In the genomic region with DNA sequence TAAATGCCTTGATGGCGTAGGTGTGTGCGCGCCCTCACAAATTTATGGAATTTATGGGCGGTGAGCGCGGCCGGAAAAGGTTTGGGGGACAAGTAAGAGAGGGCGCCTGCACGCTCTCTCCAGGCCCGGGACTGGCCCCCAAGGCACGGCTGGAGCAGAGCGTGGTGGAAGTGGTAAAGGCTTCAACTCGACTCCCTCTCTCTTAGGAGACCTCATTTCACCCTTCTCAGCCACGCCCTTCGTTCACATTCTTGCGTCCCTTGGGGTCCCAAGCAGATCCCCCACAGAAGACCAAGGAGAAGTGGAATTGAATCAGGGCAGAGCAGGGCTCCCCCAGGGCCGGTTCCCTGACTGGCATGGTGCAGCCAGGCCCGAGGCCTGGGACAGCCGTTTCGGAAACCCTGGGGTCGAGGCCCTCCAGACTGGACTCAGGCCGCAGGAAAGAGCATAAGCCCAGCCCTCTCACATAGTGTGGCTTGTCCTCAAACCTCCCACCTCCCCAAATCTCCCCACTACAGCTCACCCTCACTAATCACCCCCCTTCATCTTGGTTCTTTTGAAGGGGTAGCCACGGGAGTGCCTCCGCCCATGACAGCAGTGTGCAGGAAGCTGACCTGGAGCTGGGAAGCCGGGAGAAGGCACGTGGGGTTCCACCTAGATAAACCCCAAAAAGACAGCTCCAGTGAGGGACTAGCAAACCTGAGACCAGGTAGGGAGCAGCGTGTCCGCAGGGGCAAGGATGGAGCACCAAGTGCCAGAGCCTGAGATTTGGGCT, we compare ENCODE assay signal across 18 cellular contexts.
"Had no signal": no experiment of that assay in that cellular context is flagged by ENCODE, and none has a peak within 500 bp of the region (broad histone marks: within the 10 kb centered on the region; RNA-seq: fewer than 3 reads in every experiment).

No MANE protein-coding gene starts in this region.

- H3K9me3 ChIP-seq: colonic mucosa, esophagus squamous epithelium, pancreas, SK-N-SH, suprapubic skin had no signal

- DNase-seq: activated effector memory CD4-positive, alpha-beta T cell treated with Interleukin-2 at 50 U/mL for 16 hours; activated naive CD4-positive, alpha-beta T cell treated with anti-CD3 and anti-CD28 coated beads, Interleukin-2, amount 50 U/mL, for 16 hours; activated T-cell treated with anti-CD3 and anti-CD28 coated beads for 4 hours; colonic mucosa; esophagus squamous epithelium; glutamatergic neuron; hypothalamus; kidney glomerular epithelial cell; left ventricle myocardium superior; mesendoderm; SK-N-SH; T-helper 1 cell had no signal

- H3K9me3 Mint-ChIP-seq: neural crest cell; stimulated activated naive CD8-positive, alpha-beta T cell treated with anti-CD3 and anti-CD28 coated beads, Interleukin-15, Interleukin-2, amounts not matched to agents 100 ng/mL and 50 ng/mL, for 24 hours; type B pancreatic cell had no signal

- H3K9ac ChIP-seq: SK-N-SH had no signal

- H3K4me3 ChIP-seq: colonic mucosa had no signal

- ATAC-seq: left ventricle myocardium superior, sciatic nerve had no signal

- H3K4me3 Mint-ChIP-seq: neural crest cell, type B pancreatic cell had no signal

- H3K36me3 Mint-ChIP-seq: type B pancreatic cell had no signal

- H3K4me2 ChIP-seq: SK-N-SH had no signal

- H3K36me3 ChIP-seq: colonic mucosa, esophagus squamous epithelium, pancreas, suprapubic skin had no signal

- H3K27ac Mint-ChIP-seq: stimulated activated naive CD8-positive, alpha-beta T cell treated with anti-CD3 and anti-CD28 coated beads, Interleukin-15, Interleukin-2, amounts not matched to agents 100 ng/mL and 50 ng/mL, for 24 hours; type B pancreatic cell had no signal

- H3K27ac ChIP-seq: colonic mucosa, esophagus squamous epithelium, pancreas, suprapubic skin had no signal
